8 cellular contexts compared by ENCODE assay signal in genomic region chr14:99972748-99973466, GRCh38.
DNase-seq lines count a peak whose midpoint lies in the region; ATAC-seq and TF ChIP-seq lines count a peak whose summit lies in the region.

No MANE protein-coding gene starts in this region.

- H3K27ac Mint-ChIP-seq in dendritic cell treated with granulocyte-macrophage colony-stimulating factor and Interleukin-4, amounts not matched to agents 40 ng/mL and 50 ng/mL, for 4 days = peak overlapping the region; percentile 76

- H4K20me1 ChIP-seq in neural cell (ENCODE audit: insufficient read depth) = no peaks in the 10 kb centered on the region

- H3K4me3 ChIP-seq in neural cell (ENCODE audit: low read length) = peak overlapping the region; percentile 97

- ATAC-seq in left lobe of liver (no peak), HG02885 (IDR thresholded peaks at IDR 0.05; ENCODE audit: poor library complexity, unreplicated experiment) (no peak)

- TF ChIP-seq EP300 in neural cell (conservative IDR thresholded peaks at IDR 0.05; ENCODE audit: poor library complexity, severe bottlenecking) = no peak

- DNase-seq in LHCN-M2 (ENCODE audit: low read depth) (peak; percentile 62), NCI-H1417 (lab: John Stamatoyannopoulos, UW) (no peak), left lobe of liver (ENCODE audit: low spot score) (no peak)
- DNase-seq in activated CD4-positive, alpha-beta T cell treated with anti-CD3 and anti-CD28 coated beads, Interleukin-2, amount 50 U/mL, for 48 hours = no peak

- no peaks in the 10 kb centered on the region for H3K36me3 Mint-ChIP-seq in dendritic cell treated with granulocyte-macrophage colony-stimulating factor and Interleukin-4, amounts not matched to agents 40 ng/mL and 50 ng/mL, for 4 days (ENCODE audit: low read depth)

- peaks cover 57% of the 10 kb centered on the region for H3K79me2 ChIP-seq in neural cell (replicated peaks; ENCODE audit: insufficient read depth, low read length)

- intact Hi-C loops in dendritic cell treated with granulocyte-macrophage colony-stimulating factor and Interleukin-4, amounts not matched to agents 40 ng/mL and 50 ng/mL, for 4 days (cut with micrococcal nuclease) = no loop called here

- no peak for TF ChIP-seq RAD21 in neural cell (conservative IDR thresholded peaks at IDR 0.05)

- H3K27ac ChIP-seq in C4-2B = peak overlapping the region; percentile 75; the same call in 1 of the 2 replicates
- peak overlapping the region; percentile 90 for H3K27ac ChIP-seq in neural cell (ENCODE audit: low read length)

- no peaks in the 10 kb centered on the region for H3K36me3 ChIP-seq in neural cell (ENCODE audit: insufficient read depth, low read length)

- peaks cover 43% of the 10 kb centered on the region for H3K27me3 Mint-ChIP-seq in dendritic cell treated with granulocyte-macrophage colony-stimulating factor and Interleukin-4, amounts not matched to agents 40 ng/mL and 50 ng/mL, for 4 days

- peaks cover 6% of the 10 kb centered on the region for H3F3A ChIP-seq in neural cell (ENCODE audit: insufficient read depth, low read length, poor library complexity, severe bottlenecking)

- peak overlapping the region; percentile 47 for H3K4me2 ChIP-seq in neural cell (ENCODE audit: low read length)

- TF ChIP-seq CTCF in C4-2B (conservative IDR thresholded peaks at IDR 0.05) (no peak), neural cell (IDR thresholded peaks at IDR 0.05; ENCODE audit: poor library complexity, severe bottlenecking) (no peak)

- H3K9me3 ChIP-seq in neural cell (ENCODE audit: low read length) = peaks cover 9% of the 10 kb centered on the region

- no peak overlapping the region for H2AFZ ChIP-seq in neural cell (ENCODE audit: low read depth, low read length)

- H3K9me3 Mint-ChIP-seq in dendritic cell treated with granulocyte-macrophage colony-stimulating factor and Interleukin-4, amounts not matched to agents 40 ng/mL and 50 ng/mL, for 4 days = no peaks in the 10 kb centered on the region

- H3K27me3 ChIP-seq in neural cell (ENCODE audit: insufficient read depth, low read depth, low read length) = no peaks in the 10 kb centered on the region

- H3K9ac ChIP-seq in neural cell (ENCODE audit: low read length) = peak overlapping the region; percentile 91

- H3K9me2 ChIP-seq in neural cell (ENCODE audit: insufficient read depth, low read length) = no peaks in the 10 kb centered on the region

- H3K4me1 Mint-ChIP-seq in dendritic cell treated with granulocyte-macrophage colony-stimulating factor and Interleukin-4, amounts not matched to agents 40 ng/mL and 50 ng/mL, for 4 days (ENCODE audit: low read depth) = peaks cover 9% of the 10 kb centered on the region

- peak overlapping the region; percentile 82 for H3K4me3 Mint-ChIP-seq in dendritic cell treated with granulocyte-macrophage colony-stimulating factor and Interleukin-4, amounts not matched to agents 40 ng/mL and 50 ng/mL, for 4 days

TF ChIP-seq in neural cell, 6 proteins besides CTCF, POLR2A, EP300 and RAD21:
- TF ChIP-seq POLR2AphosphoS5 (IDR thresholded peaks at IDR 0.05) = no peak
- no peak for TF ChIP-seq TAF1 (IDR thresholded peaks at IDR 0.05; ENCODE audit: low read depth)
- no peak for TF ChIP-seq REST (IDR thresholded peaks at IDR 0.05; ENCODE audit: borderline replicate concordance)
- TF ChIP-seq SMC3 (conservative IDR thresholded peaks at IDR 0.05; ENCODE audit: poor library complexity) = no peak
- no peak for TF ChIP-seq MXI1 (conservative IDR thresholded peaks at IDR 0.05; ENCODE audit: poor library complexity, severe bottlenecking)
- TF ChIP-seq EZH2 (IDR thresholded peaks at IDR 0.05; ENCODE audit: borderline replicate concordance, insufficient read depth, low read length, poor library complexity, severe bottlenecking) = no peak
